In the genomic region with DNA sequence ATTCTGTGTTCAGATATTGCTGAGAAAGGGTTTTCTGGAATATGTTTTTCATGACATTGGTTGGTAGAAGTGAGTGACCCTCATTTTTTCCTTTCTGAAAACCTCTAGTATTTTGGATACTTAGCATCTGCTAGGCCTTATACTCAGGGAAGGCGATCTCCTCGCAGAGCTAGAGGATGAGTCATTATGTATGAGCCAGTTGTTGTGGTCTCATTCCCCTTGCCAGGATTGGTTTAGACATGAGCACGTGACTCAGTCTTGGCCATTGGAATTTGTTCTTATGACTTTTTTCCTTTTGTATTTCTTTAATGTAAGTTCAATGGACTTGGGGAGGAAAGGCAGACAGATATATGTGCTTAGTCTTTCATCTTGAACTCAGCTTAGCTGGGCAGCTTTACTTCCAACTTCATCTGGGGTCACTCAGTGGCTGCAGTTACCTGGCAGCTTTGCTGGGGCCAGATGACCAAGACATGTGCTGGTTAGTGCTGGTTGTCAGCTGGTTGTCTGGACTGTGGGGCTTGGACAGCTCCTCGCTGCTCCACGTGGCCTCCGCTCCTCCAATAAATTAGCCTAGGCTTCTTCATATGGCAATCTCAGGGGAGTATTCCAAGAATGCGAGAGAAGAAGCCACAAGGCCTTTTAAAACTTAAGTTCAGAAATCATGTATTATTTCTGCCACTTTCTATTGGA, we compare ENCODE assay signal across 14 cellular contexts.
DNase-seq lines count a peak whose midpoint lies in the region; ATAC-seq lines count a peak whose summit lies in the region.
"Had no signal": no experiment of that assay in that cellular context is flagged by ENCODE, and none has a peak within 500 bp of the region (broad histone marks: within the 10 kb centered on the region; RNA-seq: fewer than 3 reads in every experiment).

No MANE protein-coding gene starts in this region.

- POLR2A ChIA-PET in naive thymus-derived CD8-positive, alpha-beta T cell (lab: Charles Lee), result no interaction called here

- no peak for ATAC-seq in GM18498 (IDR thresholded peaks at IDR 0.05; ENCODE audit: unreplicated experiment)
- ATAC-seq in naive thymus-derived CD8-positive, alpha-beta T cell, result no peak

- peak; percentile 21 for DNase-seq in AG20443 (ENCODE audit: low spot score)
- DNase-seq in HPDE6-E6E7 (ENCODE audit: extremely low spot score), result peak; percentile 55
- DNase-seq in amniotic epithelial cell (ENCODE audit: low read depth), result peak; percentile 12
- DNase-seq in iPS-NIHi7 (ENCODE audit: extremely low spot score), result peak; percentile 46
- no peak for DNase-seq in DMS79 treated with DMSO at 0.1 percent for 48 hours (lab: John Stamatoyannopoulos, UW)
- DNase-seq in dermis blood vessel endothelial cell, result no peak
- DNase-seq in naive thymus-derived CD8-positive, alpha-beta T cell, result no peak
- DNase-seq: activated CD4-positive, CD25-positive, alpha-beta regulatory T cell; NCI-H1417 treated with DMSO at 0.1 percent for 48 hours; NCI-H69; stimulated activated CD4-positive, alpha-beta T cell treated with anti-CD3 and anti-CD28 coated beads, Interleukin-4, amount 100 ng/mL, for 4 hours had no signal

- H3K4me1 Mint-ChIP-seq in naive thymus-derived CD8-positive, alpha-beta T cell, result peaks cover 0 to 1% (median 0%) of the 10 kb centered on the region in 4 donors

- no peak overlapping the region for H3K4me3 Mint-ChIP-seq in naive thymus-derived CD8-positive, alpha-beta T cell
- H3K4me3 Mint-ChIP-seq: stimulated activated naive CD8-positive, alpha-beta T cell treated with anti-CD3 and anti-CD28 coated beads, Interleukin-15, Interleukin-2, amounts not matched to agents 100 ng/mL and 50 ng/mL, for 24 hours had no signal

- peaks cover 0 to 25% (median 8%) of the 10 kb centered on the region in 5 donors for H3K27me3 Mint-ChIP-seq in naive thymus-derived CD8-positive, alpha-beta T cell

- H3K9me3 Mint-ChIP-seq in naive thymus-derived CD8-positive, alpha-beta T cell, result peaks cover 0 to 8% (median 2%) of the 10 kb centered on the region in 9 donors
- H3K9me3 Mint-ChIP-seq: stimulated activated naive CD8-positive, alpha-beta T cell treated with anti-CD3 and anti-CD28 coated beads, Interleukin-15, Interleukin-2, amounts not matched to agents 100 ng/mL and 50 ng/mL, for 24 hours had no signal

- H3K36me3 Mint-ChIP-seq in naive thymus-derived CD8-positive, alpha-beta T cell, result peaks cover 0 to 3% (median 0%) of the 10 kb centered on the region in 3 donors

- H3K27ac Mint-ChIP-seq in naive thymus-derived CD8-positive, alpha-beta T cell, result peak overlapping the region in 1 of 10 donors; percentile 57
- H3K27ac Mint-ChIP-seq: progenitor cell of endocrine pancreas; stimulated activated naive CD8-positive, alpha-beta T cell treated with anti-CD3 and anti-CD28 coated beads, Interleukin-15, Interleukin-2, amounts not matched to agents 100 ng/mL and 50 ng/mL, for 24 hours had no signal

Comparison
In these comparisons a context has a peak if more than half of its experiments do, and no peak if none do; other contexts are left out.
1. DNase-seq: peak in AG20443 (single experiment), HPDE6-E6E7 (single experiment), amniotic epithelial cell (single experiment) and iPS-NIHi7 (single experiment); none in DMS79 treated with DMSO at 0.1 percent for 48 hours (single experiment), dermis blood vessel endothelial cell (single experiment) and naive thymus-derived CD8-positive, alpha-beta T cell (0 of 10).